1 cellular context compared by ENCODE assay signal in genomic region chr22:24583221-24583971, GRCh38.
TF ChIP-seq lines count a peak whose summit lies in the region.

No MANE protein-coding gene starts in this region.

TF ChIP-seq in HEK293, 187 proteins besides CTCF, POLR2A, EP300 and RAD21 (continued from another document):
- TF ChIP-seq GLIS1 (tag by site-specific recombination; IDR thresholded peaks at IDR 0.05) (peak; percentile 74), ZBTB44 (tag by site-specific recombination; IDR thresholded peaks at IDR 0.05) (peak; percentile 17; the same call in 1 of the 2 replicates), ZNF10 (tag by site-specific recombination; IDR thresholded peaks at IDR 0.05) (peak; percentile 94), ZNF692 (tag by site-specific recombination; IDR thresholded peaks at IDR 0.05) (0 out of 2 replicates have a peak, but pooled peaks have one; percentile 31), ZXDB (tag by site-specific recombination; IDR thresholded peaks at IDR 0.05) (peak; percentile 44; the same call in 1 of the 2 replicates), HOXA7 (CRISPR knock-in tag; IDR thresholded peaks at IDR 0.05; ENCODE audit: borderline replicate concordance) (no peak), BCL6B (tag by site-specific recombination; IDR thresholded peaks at IDR 0.05) (peak; percentile 58; the same call in 1 of the 2 replicates), ZNF121 (tag by site-specific recombination; IDR thresholded peaks at IDR 0.05) (peak; percentile 77; the same call in 1 of the 2 replicates), ZNF677 (tag by site-specific recombination; IDR thresholded peaks at IDR 0.05) (no peak), ZBTB48 (tag by site-specific recombination; IDR thresholded peaks at IDR 0.05) (peak; percentile 93), ZNF596 (tag by site-specific recombination; IDR thresholded peaks at IDR 0.05) (no peak), ATF2 (tag by site-specific recombination; IDR thresholded peaks at IDR 0.05; ENCODE audit: low read depth) (0 out of 2 replicates have a peak, but pooled peaks have one; percentile 61), ZSCAN23 (tag by site-specific recombination; IDR thresholded peaks at IDR 0.05) (no peak; the same call in 1 of the 2 replicates), SCRT2 (tag by site-specific recombination; IDR thresholded peaks at IDR 0.05) (peak; percentile 97), ZNF24 (tag by site-specific recombination; IDR thresholded peaks at IDR 0.05) (no peak), KLF17 (tag by site-specific recombination; IDR thresholded peaks at IDR 0.05) (peak; percentile 2; the same call in 1 of the 2 replicates), PRDM10 (tag by site-specific recombination; IDR thresholded peaks at IDR 0.05) (peak; percentile 13), ZNF37A (tag by site-specific recombination; IDR thresholded peaks at IDR 0.05) (no peak), ZIC2 (tag by site-specific recombination; IDR thresholded peaks at IDR 0.05) (peak; percentile 65), ZNF600 (tag by site-specific recombination; IDR thresholded peaks at IDR 0.05) (peak; percentile 71), ZBTB8A (tag by site-specific recombination; IDR thresholded peaks at IDR 0.05) (peak; percentile 61), ZBTB20 (tag by site-specific recombination; IDR thresholded peaks at IDR 0.05) (0 out of 2 replicates have a peak, but pooled peaks have one; percentile 39), ZNF366 (tag by site-specific recombination; conservative IDR thresholded peaks at IDR 0.05) (0 out of 2 replicates have a peak, but pooled peaks have one; percentile 34), SP7 (tag by site-specific recombination; IDR thresholded peaks at IDR 0.05) (peak; percentile 43), ZNF114 (tag by site-specific recombination; IDR thresholded peaks at IDR 0.05) (no peak), ZNF639 (tag by site-specific recombination; IDR thresholded peaks at IDR 0.05) (no peak), ZNF629 (tag by site-specific recombination; IDR thresholded peaks at IDR 0.05) (peak; percentile 36), ZNF561 (tag by site-specific recombination; IDR thresholded peaks at IDR 0.05; ENCODE audit: borderline replicate concordance) (peak; percentile 30; the same call in 1 of the 2 replicates), KLF8 (tag by site-specific recombination; IDR thresholded peaks at IDR 0.05) (0 out of 2 replicates have a peak, but pooled peaks have one; percentile 14), ZNF837 (tag by site-specific recombination; IDR thresholded peaks at IDR 0.05) (no peak), ZNF560 (tag by site-specific recombination; IDR thresholded peaks at IDR 0.05; ENCODE audit: borderline replicate concordance) (no peak), GLIS2 (tag by site-specific recombination; IDR thresholded peaks at IDR 0.05) (peak; percentile 63), ZBTB26 (tag by site-specific recombination; optimal IDR thresholded peaks at IDR 0.05) (no peak), ZNF155 (tag by site-specific recombination; IDR thresholded peaks at IDR 0.05) (no peak)
